23 cellular contexts compared by ENCODE assay signal in genomic region chr16:4911831-4912422, GRCh38. TPM values are rescaled to one million over a fixed set of nuclear protein-coding genes. Genes with fewer than 3 reads are reported as not detected.
A peak's percentile ranks its signal among the peaks of the same experiment; 100 is the strongest.
DNase-seq lines count a peak whose midpoint lies in the region; FAIRE-seq and TF ChIP-seq lines count a peak whose summit lies in the region.
"Had no signal": no experiment of that assay in that cellular context is flagged by ENCODE, and none has a peak within 500 bp of the region (broad histone marks: within the 10 kb centered on the region; RNA-seq: fewer than 3 reads in every experiment).

No MANE protein-coding gene starts in this region.

- H3K4me3 ChIP-seq in GM23248 (no peak overlapping the region), foreskin fibroblast (ENCODE audit: low read depth in 1 of 2, low read length in 2 of 2) (no peak overlapping the region), small intestine (ENCODE audit: low read depth in 1 of 2, low read length in 2 of 2) (no peak overlapping the region)
- H3K4me3 ChIP-seq: adrenal gland, HAP-1, heart left ventricle, neural progenitor cell, tibial artery had no signal

- no peak overlapping the region for H3K27ac ChIP-seq in GM23248
- no peak overlapping the region for H3K27ac ChIP-seq in small intestine (ENCODE audit: low read depth in 1 of 2, low read length in 1 of 2)
- H3K27ac ChIP-seq: adrenal gland, heart left ventricle, neural progenitor cell, tibial artery had no signal

- no peak for FAIRE-seq in small intestine (lab: Jason Lieb, UNC)
- FAIRE-seq: colon, GM19239, islet of Langerhans had no signal

- DNase-seq in GM23248 (peak; percentile 64), amniotic epithelial cell (ENCODE audit: low read depth) (peak; percentile 91), foreskin fibroblast (peak; percentile 14 to 63), small intestine (peak; percentile 65), NK-92 (lab: John Stamatoyannopoulos, UW; ENCODE audit: unreplicated experiment) (no peak), GM19238 (ENCODE audit: insufficient read length, low spot score) (no peak), dermis blood vessel endothelial cell (no peak), DMS 273 (lab: John Stamatoyannopoulos, UW; ENCODE audit: unreplicated experiment) (no peak)
- DNase-seq: adrenal gland, DMS79, heart left ventricle, NCI-H2029 treated with DMSO at 0.1 percent for 48 hours, NCI-H526 treated with DMSO at 0.1 percent for 48 hours, OCI-M1, tibial artery had no signal

- no peaks in the 10 kb centered on the region for H3K27me3 ChIP-seq in GM23248 (replicated peaks; ENCODE audit: insufficient read depth)
- H3K27me3 ChIP-seq in small intestine (ENCODE audit: control insufficient read depth in 2 of 2, insufficient read depth in 2 of 2, low read length in 2 of 2) = no peaks in the 10 kb centered on the region
- H3K27me3 ChIP-seq: adrenal gland, heart left ventricle, neural progenitor cell had no signal

- no peak overlapping the region for H3K9ac ChIP-seq in GM23248
- H3K9ac ChIP-seq: neural progenitor cell had no signal

- no peaks in the 10 kb centered on the region for H3K9me3 ChIP-seq in GM23248 (ENCODE audit: low read depth)
- no peaks in the 10 kb centered on the region for H3K9me3 ChIP-seq in small intestine (ENCODE audit: control insufficient read depth, low read depth)
- H3K9me3 ChIP-seq: adrenal gland, HAP-1, heart left ventricle, tibial artery had no signal

- H3K36me3 ChIP-seq in GM23248 (ENCODE audit: low read depth) (no peaks in the 10 kb centered on the region), small intestine (ENCODE audit: control insufficient read depth in 2 of 2, insufficient read depth in 2 of 2, low read length in 2 of 2) (no peaks in the 10 kb centered on the region)
- H3K36me3 ChIP-seq: adrenal gland, HAP-1, heart left ventricle, neural progenitor cell had no signal

- TF ChIP-seq CTCF in foreskin fibroblast (IDR thresholded peaks at IDR 0.05; ENCODE audit: low read depth, low read length) = no peak

- no peaks in the 10 kb centered on the region for H3K9me2 ChIP-seq in GM23248 (ENCODE audit: insufficient read depth)

- WGBS in GM23248 (ENCODE audit: low coverage in 1 of 2, low lambda C conversion rate in 2 of 2, missing lambda C conversion rate in 2 of 2), 2 experiments = 43 to 50% methylated on average over 10 of the region's 10 CpGs
- 52 to 77% (median 71%) methylated on average over 10 of the region's 10 CpGs for WGBS in small intestine, 3 donors

- H3K4me1 ChIP-seq in GM23248 (ENCODE audit: insufficient read depth) (peaks cover 15% of the 10 kb centered on the region; the same call in 1 of the 2 replicates), small intestine (ENCODE audit: control insufficient read depth in 2 of 2, insufficient read depth in 1 of 2, low read depth in 1 of 2, low read length in 1 of 2) (no peaks in the 10 kb centered on the region)
- H3K4me1 ChIP-seq: HAP-1, heart left ventricle, tibial artery had no signal

- no peaks in the 10 kb centered on the region for H4K20me1 ChIP-seq in GM23248 (ENCODE audit: insufficient read depth)

- H3F3A ChIP-seq in GM23248 (ENCODE audit: insufficient read depth) = peaks cover 15% of the 10 kb centered on the region

- H3K79me2 ChIP-seq in GM23248 (ENCODE audit: insufficient read depth) = no peaks in the 10 kb centered on the region

- no peak overlapping the region for H2AFZ ChIP-seq in GM23248
- H2AFZ ChIP-seq: neural progenitor cell had no signal

- in situ Hi-C loops in GM23248 (cut with MboI) = no loop called here

- H3K4me2 ChIP-seq in GM23248 (ENCODE audit: unreplicated experiment) = no peak overlapping the region
- H3K4me2 ChIP-seq: neural progenitor cell had no signal

RNA-seq across cellular contexts. Expression of gene PPL, which starts 25.0 kb away (rescaled TPM):
- 1.2 and 1.9 TPM in 2 replicates for total RNA-seq in GM23248 (2014; rRNA removed; shearing (Covaris generic))
- 0.94 and 1.7 TPM in 2 replicates for polyA plus RNA-seq in GM23248 (2016; fragmentation: Nextera tagmentation; extraction: Ambion mirVana)
- 10 to 100 TPM; 11.1 to 16.1 (median 13.6) TPM for polyA plus RNA-seq in small intestine
- total RNA-seq in dermis blood vessel endothelial cell = 3.6 and 7.0 TPM in 2 replicates
- total RNA-seq: activated CD8-positive, alpha-beta memory T cell treated with anti-CD3 and anti-CD28 coated beads for 36 hours; activated T-helper 2 cell treated with anti-CD3 and anti-CD28 coated beads, Interferon-gamma antibody, Interleukin-2, Interleukin-4, amounts not matched to agents 10 μg/mL and 5 μg/mL and 100 μg/mL, durations not matched to agents 14 hours and 24 hours and 36 hours had no signal

RNA-seq across cellular contexts. Expression of gene SEC14L5, which starts 46.2 kb away (rescaled TPM):
- not detected in 2 replicates for total RNA-seq in GM23248 (2014; rRNA removed; shearing (Covaris generic))
- not detected in 2 replicates for polyA plus RNA-seq in GM23248 (2016; fragmentation: Nextera tagmentation; extraction: Ambion mirVana)
- under 1 TPM in 2 of 3 donors, not detected in 1; 0.16 to 0.27 TPM for polyA plus RNA-seq in small intestine
- 0.14 TPM in 1 of 2 replicates, not detected in the other for total RNA-seq in dermis blood vessel endothelial cell
- total RNA-seq: activated CD8-positive, alpha-beta memory T cell treated with anti-CD3 and anti-CD28 coated beads for 36 hours; activated T-helper 2 cell treated with anti-CD3 and anti-CD28 coated beads, Interferon-gamma antibody, Interleukin-2, Interleukin-4, amounts not matched to agents 10 μg/mL and 5 μg/mL and 100 μg/mL, durations not matched to agents 14 hours and 24 hours and 36 hours; pulmonary artery endothelial cell had no signal

Comparison
In these comparisons a context has a peak if more than half of its experiments do, and no peak if none do; other contexts are left out.
1. DNase-seq: peak in GM23248 (single experiment), amniotic epithelial cell (single experiment), foreskin fibroblast (2 of 2) and small intestine (single experiment); none in NK-92 (single experiment), GM19238 (single experiment), dermis blood vessel endothelial cell (single experiment) and DMS 273 (single experiment).